ENCODE assay signal across 8 cellular contexts in the genomic region with DNA sequence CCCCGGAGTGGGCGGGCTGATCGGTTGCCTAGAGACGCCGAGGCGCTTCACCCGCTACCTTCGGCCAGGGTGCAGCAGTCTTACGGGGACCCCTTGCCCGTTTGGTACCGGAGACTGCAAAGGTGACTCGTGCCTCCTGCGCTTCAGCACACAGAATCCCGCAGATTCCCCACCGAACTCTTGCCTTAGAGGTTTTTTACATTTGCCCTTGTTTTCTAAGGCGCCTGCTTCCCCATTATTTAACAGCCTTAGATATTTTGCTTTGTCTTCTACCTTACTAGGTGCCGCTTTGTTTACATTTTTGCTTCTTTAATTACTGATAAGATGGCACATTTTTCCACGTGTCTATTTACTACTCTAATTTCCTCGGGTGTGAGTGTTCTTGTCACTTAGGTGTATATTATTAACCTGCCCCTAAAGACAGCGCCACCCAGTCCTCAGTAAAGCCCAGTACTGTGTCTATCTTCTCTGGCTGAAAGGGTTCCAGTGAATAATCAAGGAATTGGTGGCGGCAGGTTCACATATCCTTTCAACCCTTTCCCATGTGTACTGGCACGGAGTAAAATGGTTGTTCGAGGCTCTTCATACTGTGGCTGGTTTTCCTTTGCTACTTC. TPM values are rescaled to one million over a fixed set of nuclear protein-coding genes. Genes with fewer than 3 reads are reported as not detected.
A peak's percentile ranks its signal among the peaks of the same experiment; 100 is the strongest.
DNase-seq lines count a peak whose midpoint lies in the region; TF ChIP-seq lines count a peak whose summit lies in the region.

No MANE protein-coding gene starts in this region.

- H3F3A ChIP-seq in Loucy (ENCODE audit: low read depth): no peaks in the 10 kb centered on the region

- no peak overlapping the region for H3K23ac ChIP-seq in mesendoderm (ENCODE audit: low read length)

- H3K56ac ChIP-seq in mesendoderm (ENCODE audit: low read length): peak overlapping the region; percentile 57

- TF ChIP-seq CTCF in Loucy (conservative IDR thresholded peaks at IDR 0.05; ENCODE audit: low read length): peak; percentile 43
- TF ChIP-seq CTCF in mammary epithelial cell (conservative IDR thresholded peaks at IDR 0.05 in 1 of 2, IDR thresholded peaks at IDR 0.05 in 1 of 2; ENCODE audit: extremely low read depth in 1 of 2, insufficient read depth in 1 of 2, low read depth in 1 of 2, low read length in 2 of 2): peak; percentile 9 to 16

- H3K4me2 ChIP-seq in Loucy (ENCODE audit: low read depth, low read length, poor library complexity, severe bottlenecking) (peak overlapping the region; percentile 87), mammary epithelial cell (ENCODE audit: insufficient read depth, low read depth, low read length) (peak overlapping the region; percentile 88), mesendoderm (ENCODE audit: low read length) (peak overlapping the region; percentile 81)

- H3K79me1 ChIP-seq in mesendoderm (ENCODE audit: low read length): peaks cover 3% of the 10 kb centered on the region

- H4K5ac ChIP-seq in mesendoderm (ENCODE audit: low read length): no peak overlapping the region

- H3K18ac ChIP-seq in mesendoderm (ENCODE audit: low read length): no peak overlapping the region

- no peak overlapping the region for H4K8ac ChIP-seq in mesendoderm (ENCODE audit: low read depth, low read length)

- 3% methylated on average over 20 of the region's 23 CpGs for WGBS in mammary epithelial cell (ENCODE audit: low coverage, missing lambda C conversion rate)
- WGBS in mesendoderm (ENCODE audit: extremely low coverage, insufficient coverage, low lambda C conversion rate): no CpG with 5 or more reads among the region's 23 CpGs

- intact Hi-C loops in mammary epithelial cell (cut with micrococcal nuclease): loop anchor here (2.0 to 5.0 kb wide), 3 partner anchors 46 to 155 kb away; no protein-coding TSS in a partner anchor

- H3K4me3 ChIP-seq in Loucy (ENCODE audit: low read length, poor library complexity, severe bottlenecking) (peak overlapping the region; percentile 97), mammary epithelial cell (replicated peaks in 1 of 3; ENCODE audit: insufficient read depth in 1 of 3, low read depth in 2 of 3, low read length in 3 of 3) (peak overlapping the region; percentile 58 to 76 (median 58)), mesendoderm (ENCODE audit: low read length) (peak overlapping the region; percentile 56)

- no peaks in the 10 kb centered on the region for H3K9me2 ChIP-seq in Loucy (replicated peaks; ENCODE audit: low read depth, low read length)

- H3K9ac ChIP-seq in Loucy (ENCODE audit: low read depth, low read length, poor library complexity, severe bottlenecking): peak overlapping the region; percentile 51
- peak overlapping the region; percentile 48 for H3K9ac ChIP-seq in mammary epithelial cell (ENCODE audit: insufficient read depth, low read length)
- H3K9ac ChIP-seq in mesendoderm (ENCODE audit: low read length): peak overlapping the region; percentile 54

- H3K27me3 ChIP-seq in Loucy (ENCODE audit: insufficient read depth, low read length, poor library complexity, severe bottlenecking): no peaks in the 10 kb centered on the region
- H3K27me3 ChIP-seq in mammary epithelial cell (ENCODE audit: insufficient read depth, low read length): no peaks in the 10 kb centered on the region
- no peaks in the 10 kb centered on the region for H3K27me3 ChIP-seq in mesendoderm (ENCODE audit: insufficient read depth, low read length, poor library complexity)

- H3K9me3 ChIP-seq in Loucy (ENCODE audit: insufficient read depth, low read depth, low read length): no peaks in the 10 kb centered on the region
- no peaks in the 10 kb centered on the region for H3K9me3 ChIP-seq in mammary epithelial cell (replicated peaks; ENCODE audit: insufficient read depth, low read length)

- H3K27ac ChIP-seq in mammary epithelial cell (ENCODE audit: insufficient read depth, low read depth, low read length) (no peak overlapping the region), mesendoderm (ENCODE audit: low read depth, low read length) (no peak overlapping the region)

- BruUV-seq in mammary epithelial cell (replicated peaks; lab: Mats Ljungman, UMichigan): no TSS peak

- H2BK5ac ChIP-seq in mesendoderm (ENCODE audit: low read length): no peak overlapping the region

- no peak overlapping the region for H2AK5ac ChIP-seq in mesendoderm (ENCODE audit: low read length)

- no peak overlapping the region for H2BK15ac ChIP-seq in mesendoderm (replicated peaks; ENCODE audit: low read depth)

- H4K20me1 ChIP-seq in Loucy (ENCODE audit: insufficient read depth, low read length, poor library complexity, severe bottlenecking) (peaks cover 20% of the 10 kb centered on the region), mammary epithelial cell (ENCODE audit: insufficient read depth, low read length) (no peaks in the 10 kb centered on the region)

- peaks cover 35% of the 10 kb centered on the region for H3K4me1 ChIP-seq in Loucy (ENCODE audit: insufficient read depth, low read length, poor library complexity, severe bottlenecking)
- H3K4me1 ChIP-seq in mammary epithelial cell (ENCODE audit: insufficient read depth, low read length): peaks cover 12% of the 10 kb centered on the region
- H3K4me1 ChIP-seq in mesendoderm (ENCODE audit: control insufficient read depth, low read depth, low read length): no peaks in the 10 kb centered on the region

- H3K36me3 ChIP-seq in Loucy (ENCODE audit: insufficient read depth, low read length) (no peaks in the 10 kb centered on the region), mammary epithelial cell (ENCODE audit: insufficient read depth, low read length) (no peaks in the 10 kb centered on the region), mesendoderm (ENCODE audit: control insufficient read depth, insufficient read depth, low read length) (no peaks in the 10 kb centered on the region)

- DNase-seq in COR-L47 (lab: John Stamatoyannopoulos, UW) (peak; percentile 45), mammary epithelial cell (no peak), mesendoderm (no peak), AG08396 (ENCODE audit: low spot score) (no peak), amniotic stem cell (lab: John Stamatoyannopoulos, UW) (no peak)
- DNase-seq in central memory CD4-positive, alpha-beta T cell: no peak
- no peak for DNase-seq in stimulated activated CD4-positive, alpha-beta T cell treated with anti-CD3 and anti-CD28 coated beads, Interleukin-1b, Interleukin-23, amount 100 ng/mL, for 48 hours

- dilution Hi-C loops in mammary epithelial cell (cut with HindIII; ENCODE audit: low sequenced_read_pairs): no loop called here

- H3K79me2 ChIP-seq in Loucy (ENCODE audit: insufficient read depth, low read length): peaks cover 37% of the 10 kb centered on the region
- peaks cover 33% of the 10 kb centered on the region for H3K79me2 ChIP-seq in mammary epithelial cell (ENCODE audit: insufficient read depth, low read length)
- H3K79me2 ChIP-seq in mesendoderm (ENCODE audit: control insufficient read depth, insufficient read depth, low read length): no peaks in the 10 kb centered on the region

- H2BK120ac ChIP-seq in mesendoderm (ENCODE audit: low read depth, low read length): no peak overlapping the region

- H2AFZ ChIP-seq in Loucy (ENCODE audit: low read length) (peak overlapping the region; percentile 96), mammary epithelial cell (ENCODE audit: low read depth, low read length) (peak overlapping the region; percentile 95)

- CTCF ChIA-PET in mammary epithelial cell (lab: Charles Lee; ENCODE audit: low non-redundant PET): interaction anchor here (0.6 kb wide), 1 partner anchor 48 kb away, joined by 4 read pairs; no protein-coding TSS in a partner anchor

- no peak overlapping the region for H3K4ac ChIP-seq in mesendoderm (ENCODE audit: low read depth, low read length)

- in situ Hi-C loops in mammary epithelial cell (cut with MboI; ENCODE audit: low sequenced_read_pairs in 2 of 2): loop anchor here (25.0 kb wide), 1 partner anchor 449 kb away; no protein-coding TSS in a partner anchor

RNA-seq across cellular contexts. Expression of gene CEP152, which starts 0.6 kb away (rescaled TPM):
- 1 to 10 TPM; 2.5 to 9.2 TPM for total RNA-seq in mammary epithelial cell
- polyA plus RNA-seq in mammary epithelial cell: 0.66 TPM
- polyA minus RNA-seq in mammary epithelial cell: 0.36 TPM
- polyA plus RNA-seq in mesendoderm (2013, experiment 1 of 2): 7.0 TPM
- 6.8 TPM for polyA plus RNA-seq in mesendoderm (2013, experiment 2 of 2)
